ENCODE assay signal across 23 cellular contexts in genomic region chr2:170432823-170433222, GRCh38.
"Had no signal": no experiment of that assay in that cellular context is flagged by ENCODE, and none has a peak within 500 bp of the region (broad histone marks: within the 10 kb centered on the region; RNA-seq: fewer than 3 reads in every experiment).

No MANE protein-coding gene starts in this region.

- H3K36me3 ChIP-seq: left ventricle myocardium inferior, pancreas, prostate gland, spleen, tibial nerve, upper lobe of left lung had no signal

- FAIRE-seq: pancreas had no signal

- H3K4me3 ChIP-seq: left ventricle myocardium inferior, lung, pancreas, prostate gland, skin epidermis, spleen, tibial nerve, upper lobe of left lung had no signal

- H3K27me3 ChIP-seq: pancreas, spleen, tibial nerve, upper lobe of left lung had no signal

- ATAC-seq: left colon; naive thymus-derived CD8-positive, alpha-beta T cell; pancreas; right cardiac atrium; sciatic nerve; stimulated activated memory B cell treated with anti-CD40 and anti-IgM and Interleukin-4, amounts not matched to agents 10 μg/mL and 1 μg/mL and 100 μg/mL, for 72 hours; stimulated activated naive CD8-positive, alpha-beta T cell treated with anti-CD3 and anti-CD28 coated beads, Interleukin-15, amount 100 ng/mL, for 72 hours had no signal

- H3K4me1 ChIP-seq: left ventricle myocardium inferior, pancreas, prostate gland, spleen, tibial nerve, upper lobe of left lung had no signal

- H3K27ac ChIP-seq: left ventricle myocardium inferior, pancreas, prostate gland, skin epidermis, spleen, tibial nerve, upper lobe of left lung had no signal

- DNase-seq: hippocampal formation; kidney; left colon; left ventricle myocardium inferior; naive thymus-derived CD8-positive, alpha-beta T cell; nucleus accumbens; pancreas; posterior cingulate gyrus; retina; right cardiac atrium; spleen; stimulated activated CD4-positive, alpha-beta T cell treated with anti-CD3 and anti-CD28 coated beads, Interleukin-4, amount 100 ng/mL, for 4 hours; stimulated activated CD8-positive, alpha-beta memory T cell treated with anti-CD3 and anti-CD28 coated beads, Interleukin-4, amount 100 ng/mL, for 48 hours; stimulated activated naive CD4-positive, alpha-beta T cell treated with Interleukin-2 at 50 U/mL for 16 hours; stimulated activated naive CD8-positive, alpha-beta T cell treated with anti-CD3 and anti-CD28 coated beads, Interleukin-15, amount 100 ng/mL, for 72 hours; substantia nigra had no signal

- H3K9me3 ChIP-seq: left ventricle myocardium inferior, pancreas, prostate gland, spleen, tibial nerve, upper lobe of left lung had no signal
